1 cellular context compared by ENCODE assay signal in genomic region chr5:134523543-134524136, GRCh38.
TF ChIP-seq lines count a peak whose summit lies in the region.

No MANE protein-coding gene starts in this region.

TF ChIP-seq in HepG2, 621 proteins besides CTCF, POLR2A, EP300 and RAD21 (continued from another document):
- 0 out of 2 replicates have a peak, but pooled peaks have one; percentile 6 for TF ChIP-seq ZNF609 (CRISPR knock-in tag; IDR thresholded peaks at IDR 0.05; ENCODE audit: borderline replicate concordance)
- TF ChIP-seq ZNF800 (CRISPR knock-in tag; IDR thresholded peaks at IDR 0.05): 0 out of 2 replicates have a peak, but pooled peaks have one; percentile 35
- no peak for TF ChIP-seq ZNF564 (CRISPR knock-in tag; IDR thresholded peaks at IDR 0.05)
- peak; percentile 66 for TF ChIP-seq MAFF (IDR thresholded peaks at IDR 0.05; ENCODE audit: low read depth, low read length)
- no peak for TF ChIP-seq ZBTB20 (CRISPR knock-in tag; IDR thresholded peaks at IDR 0.05; ENCODE audit: borderline replicate concordance, low read depth)
- peak; percentile 66 to 71 for TF ChIP-seq MAFK (conservative IDR thresholded peaks at IDR 0.05 in 1 of 2, IDR thresholded peaks at IDR 0.05 in 1 of 2; ENCODE audit: low read length in 2 of 2)
- TF ChIP-seq ZFY (CRISPR knock-in tag; IDR thresholded peaks at IDR 0.05): no peak
